In the genomic region with DNA sequence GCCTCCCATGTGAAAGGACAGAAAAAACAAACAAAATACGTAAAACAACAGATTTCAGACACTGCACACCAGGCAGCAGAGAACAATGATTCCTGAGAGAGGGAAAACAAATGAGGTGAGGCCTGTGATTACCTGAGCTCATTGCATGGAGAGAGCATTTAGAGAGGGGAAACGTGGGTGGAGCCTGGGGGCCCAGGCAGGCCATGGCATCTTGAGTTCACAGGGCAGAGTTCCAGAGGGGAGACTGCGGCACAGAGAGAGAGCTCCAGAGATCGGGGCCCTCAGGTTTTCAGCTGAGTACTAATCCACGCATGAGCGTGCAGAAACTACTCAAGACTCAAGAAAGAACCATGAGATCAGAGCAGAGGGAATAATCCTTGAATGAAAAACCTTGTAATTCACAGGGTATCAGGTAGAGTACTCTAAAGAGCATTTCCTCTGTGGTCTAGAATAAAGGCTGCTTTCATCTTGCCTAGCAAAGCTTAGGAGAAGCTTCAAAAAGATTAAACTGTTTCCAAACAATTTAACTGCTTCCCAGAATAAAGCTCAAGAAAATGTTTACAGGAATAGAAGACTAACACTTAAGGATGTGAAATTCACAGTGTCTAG, we compare ENCODE assay signal across 13 cellular contexts.
"Had no signal": no experiment of that assay in that cellular context is flagged by ENCODE, and none has a peak within 500 bp of the region (broad histone marks: within the 10 kb centered on the region; RNA-seq: fewer than 3 reads in every experiment).

No MANE protein-coding gene starts in this region.

- H3K4me3 Mint-ChIP-seq: memory B cell had no signal

- H3K36me3 ChIP-seq: left ventricle myocardium inferior, pancreas, suprapubic skin had no signal

- H3K27ac Mint-ChIP-seq: memory B cell had no signal

- H3K4me3 ChIP-seq: left ventricle myocardium inferior, pancreas, suprapubic skin had no signal

- H3K9me3 ChIP-seq: left ventricle myocardium inferior, pancreas, suprapubic skin had no signal

- H3K27ac ChIP-seq: foreskin keratinocyte, left ventricle myocardium inferior, pancreas, suprapubic skin had no signal

- ATAC-seq: foreskin keratinocyte; pancreas; stimulated activated naive CD8-positive, alpha-beta T cell treated with anti-CD3 and anti-CD28 coated beads, Interleukin-15, Interleukin-2, amounts not matched to agents 100 U/mL and 50 U/mL, for 24 hours had no signal

- DNase-seq: activated CD4-positive, alpha-beta T cell treated with anti-CD3 and anti-CD28 coated beads, Interleukin-2, amount 50 U/mL, for 4 hours; activated CD4-positive, CD25-positive, alpha-beta regulatory T cell treated with anti-CD3 and anti-CD28 coated beads, Interleukin-2, amount 50 U/mL, for 72 hours; activated gamma-delta T cell treated with Interleukin-2 at 50 U/mL for 16 hours; activated T-cell treated with anti-CD3 and anti-CD28 coated beads, Interleukin-2, amount 50 U/mL, for 48 hours; foreskin keratinocyte; islet precursor cell; left ventricle myocardium inferior; pancreas; stimulated activated CD4-positive, alpha-beta T cell treated with anti-CD3 and anti-CD28 coated beads, Interleukin-2, amount 100 ng/mL, for 48 hours; stimulated activated CD8-positive, alpha-beta memory T cell treated with anti-CD3 and anti-CD28 coated beads, Interleukin-4, amount 100 ng/mL, for 48 hours; stimulated activated naive CD8-positive, alpha-beta T cell treated with anti-CD3 and anti-CD28 coated beads, Interleukin-15, Interleukin-2, amounts not matched to agents 100 U/mL and 50 U/mL, for 24 hours had no signal

- H3K4me1 ChIP-seq: left ventricle myocardium inferior, pancreas had no signal

- H3K27me3 ChIP-seq: foreskin keratinocyte, pancreas, suprapubic skin had no signal
